4 cellular contexts compared by ENCODE assay signal in genomic region chr1:47129489-47130225, GRCh38. TPM values are rescaled to one million over a fixed set of nuclear protein-coding genes. Genes with fewer than 3 reads are reported as not detected.
"Had no signal": no experiment of that assay in that cellular context is flagged by ENCODE, and none has a peak within 500 bp of the region (broad histone marks: within the 10 kb centered on the region; RNA-seq: fewer than 3 reads in every experiment).

No MANE protein-coding gene starts in this region.

RNA-seq across cellular contexts. Expression of gene CYP4A22, which starts 7.6 kb away (rescaled TPM):
- total RNA-seq: activated CD4-positive, alpha-beta memory T cell treated with anti-CD3 and anti-CD28 coated beads, Interleukin-2, amount 10 ng/mL, durations not matched to agents 7 days and 5 days; activated CD8-positive, alpha-beta memory T cell treated with anti-CD3 and anti-CD28 coated beads, Interleukin-2, amount 10 ng/mL, durations not matched to agents 7 days and 5 days; MCF 10A had no signal
- polyA plus RNA-seq: K562 had no signal
